22 cellular contexts compared by ENCODE assay signal in genomic region chr11:127109796-127110195, GRCh38.
"Had no signal": no experiment of that assay in that cellular context is flagged by ENCODE, and none has a peak within 500 bp of the region (broad histone marks: within the 10 kb centered on the region; RNA-seq: fewer than 3 reads in every experiment).

No MANE protein-coding gene starts in this region.

- H3K27me3 Mint-ChIP-seq: activated CD4-positive, alpha-beta memory T cell treated with anti-CD3 and anti-CD28 coated beads for 36 hours; activated naive CD8-positive, alpha-beta T cell treated with anti-CD3 and anti-CD28 coated beads, Interleukin-2, amount 10 ng/mL, durations not matched to agents 7 days and 5 days; stimulated activated naive CD8-positive, alpha-beta T cell treated with anti-CD3 and anti-CD28 coated beads, Interleukin-15, Interleukin-2, amounts not matched to agents 100 ng/mL and 50 ng/mL, for 24 hours had no signal

- H3K9me3 Mint-ChIP-seq: activated CD4-positive, alpha-beta memory T cell treated with anti-CD3 and anti-CD28 coated beads for 36 hours; activated naive CD8-positive, alpha-beta T cell treated with anti-CD3 and anti-CD28 coated beads, Interleukin-2, amount 10 ng/mL, durations not matched to agents 7 days and 5 days; endodermal cell; mesothelial cell of epicardium; stimulated activated naive CD8-positive, alpha-beta T cell treated with anti-CD3 and anti-CD28 coated beads, Interleukin-15, Interleukin-2, amounts not matched to agents 100 ng/mL and 50 ng/mL, for 24 hours had no signal

- H3K4me1 Mint-ChIP-seq: activated naive CD8-positive, alpha-beta T cell treated with anti-CD3 and anti-CD28 coated beads, Interleukin-2, amount 10 ng/mL, durations not matched to agents 7 days and 5 days; naive thymus-derived CD8-positive, alpha-beta T cell; T-helper 17 cell had no signal

- H3K27ac ChIP-seq: esophagus squamous epithelium, gastrocnemius medialis, heart left ventricle, left ventricle myocardium inferior, pancreas, psoas muscle, thyroid gland had no signal

- ATAC-seq: gastrocnemius medialis; heart left ventricle; naive thymus-derived CD8-positive, alpha-beta T cell; psoas muscle; right cardiac atrium; T-helper 17 cell had no signal

- FAIRE-seq: pancreas had no signal

- DNase-seq: activated CD4-positive, alpha-beta memory T cell treated with anti-CD3 and anti-CD28 coated beads for 36 hours; activated CD4-positive, alpha-beta T cell treated with anti-CD3 and anti-CD28 coated beads for 4 hours; activated CD4-positive, CD25-positive, alpha-beta regulatory T cell; activated naive CD4-positive, alpha-beta T cell treated with Interleukin-2 at 50 U/mL for 16 hours; activated naive CD8-positive, alpha-beta T cell treated with anti-CD3 and anti-CD28 coated beads, Interleukin-2, amount 10 ng/mL, durations not matched to agents 7 days and 5 days; activated T-cell treated with anti-CD3 and anti-CD28 coated beads, Interleukin-2, amount 50 U/mL, for 48 hours; amniotic stem cell; cortex of kidney; endodermal cell; esophagus squamous epithelium; gastrocnemius medialis; heart left ventricle; left ventricle myocardium inferior; naive thymus-derived CD8-positive, alpha-beta T cell; pancreas; psoas muscle; right cardiac atrium; stimulated activated CD4-positive, alpha-beta T cell treated with anti-CD3 and anti-CD28 coated beads, Interleukin-4, amount 100 ng/mL, for 4 hours; T-helper 17 cell; thyroid gland had no signal

- H3K36me3 ChIP-seq: esophagus squamous epithelium, gastrocnemius medialis, heart left ventricle, left ventricle myocardium inferior, pancreas, thyroid gland had no signal

- H3K4me3 Mint-ChIP-seq: activated CD4-positive, alpha-beta memory T cell treated with anti-CD3 and anti-CD28 coated beads for 36 hours; activated naive CD8-positive, alpha-beta T cell treated with anti-CD3 and anti-CD28 coated beads, Interleukin-2, amount 10 ng/mL, durations not matched to agents 7 days and 5 days; endodermal cell; mesothelial cell of epicardium; naive thymus-derived CD8-positive, alpha-beta T cell; stimulated activated naive CD8-positive, alpha-beta T cell treated with anti-CD3 and anti-CD28 coated beads, Interleukin-15, Interleukin-2, amounts not matched to agents 100 ng/mL and 50 ng/mL, for 24 hours; T-helper 17 cell had no signal

- H3K4me3 ChIP-seq: esophagus squamous epithelium, gastrocnemius medialis, heart left ventricle, left ventricle myocardium inferior, pancreas, psoas muscle, thyroid gland had no signal

- H3K4me1 ChIP-seq: esophagus squamous epithelium, gastrocnemius medialis, left ventricle myocardium inferior, pancreas, psoas muscle, thyroid gland had no signal

- H3K9me3 ChIP-seq: esophagus squamous epithelium, gastrocnemius medialis, heart left ventricle, left ventricle myocardium inferior, pancreas, psoas muscle, thyroid gland had no signal

- H3K36me3 Mint-ChIP-seq: activated CD4-positive, alpha-beta memory T cell treated with anti-CD3 and anti-CD28 coated beads for 36 hours; activated naive CD8-positive, alpha-beta T cell treated with anti-CD3 and anti-CD28 coated beads, Interleukin-2, amount 10 ng/mL, durations not matched to agents 7 days and 5 days; mesothelial cell of epicardium; naive thymus-derived CD8-positive, alpha-beta T cell had no signal

- H3K27ac Mint-ChIP-seq: activated CD4-positive, alpha-beta memory T cell treated with anti-CD3 and anti-CD28 coated beads for 36 hours; activated naive CD8-positive, alpha-beta T cell treated with anti-CD3 and anti-CD28 coated beads, Interleukin-2, amount 10 ng/mL, durations not matched to agents 7 days and 5 days; mesothelial cell of epicardium; naive thymus-derived CD8-positive, alpha-beta T cell; stimulated activated naive CD8-positive, alpha-beta T cell treated with anti-CD3 and anti-CD28 coated beads, Interleukin-15, Interleukin-2, amounts not matched to agents 100 ng/mL and 50 ng/mL, for 24 hours; T-helper 17 cell had no signal

- H3K27me3 ChIP-seq: esophagus squamous epithelium, gastrocnemius medialis, pancreas, thyroid gland had no signal
